Comparison of ENCODE assay signal across 17 cellular contexts in genomic region chr10:48681749-48682148, GRCh38.
"Had no signal": no experiment of that assay in that cellular context is flagged by ENCODE, and none has a peak within 500 bp of the region (broad histone marks: within the 10 kb centered on the region; RNA-seq: fewer than 3 reads in every experiment).

No MANE protein-coding gene starts in this region.

- H3K36me3 ChIP-seq: transverse colon had no signal

- H3K27ac ChIP-seq: transverse colon had no signal

- DNase-seq: activated CD4-positive, alpha-beta T cell treated with anti-CD3 and anti-CD28 coated beads, Interleukin-2, amount 50 U/mL, for 48 hours; activated CD8-positive, alpha-beta memory T cell treated with anti-CD3 and anti-CD28 coated beads, Interleukin-2, amount 10 ng/mL, durations not matched to agents 7 days and 5 days; activated gamma-delta T cell; activated T-cell treated with anti-CD3 and anti-CD28 coated beads, Interleukin-2, amount 50 U/mL, for 24 hours; anterior cingulate cortex; cerebellar nuclear complex; dermis blood vessel endothelial cell; erythroblast; immature natural killer cell; left colon; natural killer cell; posterior cingulate gyrus; small intestine; substantia nigra; transverse colon had no signal

- H3K4me3 ChIP-seq: transverse colon had no signal

- H3K27ac Mint-ChIP-seq: activated CD8-positive, alpha-beta memory T cell treated with anti-CD3 and anti-CD28 coated beads, Interleukin-2, amount 10 ng/mL, durations not matched to agents 7 days and 5 days; activated naive CD8-positive, alpha-beta T cell; activated T-cell treated with anti-CD3 and anti-CD28 coated beads, Interleukin-2, amount 50 U/mL, for 24 hours; immature natural killer cell; natural killer cell; T-helper 1 cell treated with Interleukin-12 subunit alpha and Interleukin-12 subunit beta and Interleukin-4 antibody, amounts not matched to agents 30 μg/mL and 1 μg/mL, for 36 hours had no signal

- H3K4me1 Mint-ChIP-seq: activated CD8-positive, alpha-beta memory T cell treated with anti-CD3 and anti-CD28 coated beads, Interleukin-2, amount 10 ng/mL, durations not matched to agents 7 days and 5 days; immature natural killer cell had no signal

- H3K4me3 Mint-ChIP-seq: activated CD8-positive, alpha-beta memory T cell treated with anti-CD3 and anti-CD28 coated beads, Interleukin-2, amount 10 ng/mL, durations not matched to agents 7 days and 5 days; activated naive CD8-positive, alpha-beta T cell; activated T-cell treated with anti-CD3 and anti-CD28 coated beads, Interleukin-2, amount 50 U/mL, for 24 hours; immature natural killer cell; natural killer cell; T-helper 1 cell treated with Interleukin-12 subunit alpha and Interleukin-12 subunit beta and Interleukin-4 antibody, amounts not matched to agents 30 μg/mL and 1 μg/mL, for 36 hours had no signal

- ATAC-seq: activated CD8-positive, alpha-beta memory T cell treated with anti-CD3 and anti-CD28 coated beads, Interleukin-2, amount 10 ng/mL, durations not matched to agents 7 days and 5 days; left colon; natural killer cell had no signal

- H3K9me3 ChIP-seq: transverse colon had no signal

- H3K27me3 ChIP-seq: transverse colon had no signal

- H3K4me1 ChIP-seq: transverse colon had no signal
